In the genomic region with DNA sequence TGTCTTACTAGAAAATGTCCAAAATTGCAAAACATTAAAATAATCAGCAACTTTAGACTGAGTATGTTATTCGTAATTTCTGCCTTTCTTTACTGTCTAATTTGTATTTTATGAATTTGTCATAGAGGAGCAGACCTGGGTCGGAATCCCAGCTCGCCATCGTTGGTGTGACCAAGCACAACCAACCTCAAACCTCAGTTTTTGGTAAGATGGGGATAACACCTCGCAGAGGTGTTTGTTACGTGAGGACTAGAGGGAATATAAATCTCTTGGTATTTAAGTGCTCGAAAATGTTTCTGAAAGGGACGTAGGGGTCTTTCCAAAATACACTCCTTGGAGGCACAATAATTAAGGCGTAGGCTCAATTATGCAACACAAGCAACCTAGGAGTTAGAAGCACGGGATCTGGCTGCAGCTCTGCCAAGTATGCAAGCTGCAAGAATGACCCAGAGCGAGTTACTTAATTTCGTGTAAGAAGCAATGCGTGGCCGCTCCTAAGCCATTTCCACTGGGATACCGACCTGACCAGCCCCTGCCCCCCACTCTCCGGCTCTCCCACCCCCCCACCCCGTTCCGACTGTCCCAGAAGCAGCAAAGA, we compare ENCODE assay signal across 8 cellular contexts. TPM values are rescaled to one million over a fixed set of nuclear protein-coding genes. Genes with fewer than 3 reads are reported as not detected.
A peak's percentile ranks its signal among the peaks of the same experiment; 100 is the strongest.
DNase-seq lines count a peak whose midpoint lies in the region; ATAC-seq, FAIRE-seq and TF ChIP-seq lines count a peak whose summit lies in the region.

No MANE protein-coding gene starts in this region.

- POLR2A ChIA-PET in CD4-positive, alpha-beta memory T cell (lab: Charles Lee; ENCODE audit: partially characterized antibody) = interaction anchor here (0.7 to 3.7 kb wide), 19 partner anchors 9 to 945 kb away, joined by 3 to 80 read pairs (median 9); a partner anchor contains a TSS
- POLR2A ChIA-PET in GM12878 (lab: Charles Lee) = interaction anchor here (0.5 to 2.2 kb wide), 6 partner anchors 13 to 827 kb away, joined by 3 to 11 read pairs (median 3); a partner anchor contains a TSS

- peak overlapping the region; percentile 25 to 73 for H3K4me3 ChIP-seq in CD4-positive, alpha-beta memory T cell (ENCODE audit: low read length in 2 of 2)
- H3K4me3 ChIP-seq in GM12878 (peak overlapping the region; percentile 90), hepatocyte (peak overlapping the region; percentile 44), prostate gland (peak overlapping the region; percentile 66 to 79)

- no peaks in the 10 kb centered on the region for H3K9me2 ChIP-seq in hepatocyte (replicated peaks; ENCODE audit: insufficient read depth)

- peaks cover 23% of the 10 kb centered on the region for H3K36me3 ChIP-seq in CD4-positive, alpha-beta memory T cell (ENCODE audit: insufficient read depth, low read length)
- H3K36me3 ChIP-seq in GM12878 (ENCODE audit: control insufficient read depth in 2 of 2, insufficient read depth in 2 of 2, low read length in 1 of 2) (peaks cover 3 to 5% of the 10 kb centered on the region in 2 experiments; a peak in 1 of 4 replicates), hepatocyte (replicated peaks; ENCODE audit: insufficient read depth, low read depth) (peaks cover 4% of the 10 kb centered on the region), prostate gland (peaks cover 0 to 6% of the 10 kb centered on the region in 2 donors)

- peaks cover 23% of the 10 kb centered on the region for H3K79me2 ChIP-seq in GM12878 (ENCODE audit: control insufficient read depth, insufficient read depth, low read length)
- peaks cover 67% of the 10 kb centered on the region for H3K79me2 ChIP-seq in hepatocyte

- TF ChIP-seq CTCF in GM12878 (IDR thresholded peaks at IDR 0.05 in 2 of 3, conservative IDR thresholded peaks at IDR 0.05 in 1 of 3; ENCODE audit: control insufficient read depth in 2 of 3, extremely low read depth in 1 of 3, insufficient read depth in 1 of 3, low read depth in 3 of 3, low read length in 3 of 3) (no peak), hepatocyte (IDR thresholded peaks at IDR 0.05; ENCODE audit: poor library complexity) (no peak), prostate gland (IDR thresholded peaks at IDR 0.05) (no peak)

- ATAC-seq in GM18873 (IDR thresholded peaks at IDR 0.05; ENCODE audit: low FRiP score, unreplicated experiment) = peak; percentile 24
- ATAC-seq in HG03097 (IDR thresholded peaks at IDR 0.05; ENCODE audit: low FRiP score, unreplicated experiment) = peak; percentile 13
- peak; percentile 41 for ATAC-seq in GM12878

- no peaks in the 10 kb centered on the region for H3K27me3 ChIP-seq in CD4-positive, alpha-beta memory T cell (ENCODE audit: insufficient read depth, low read length)
- H3K27me3 ChIP-seq in GM12878 (replicated peaks in 1 of 2; ENCODE audit: control insufficient read depth in 2 of 2, insufficient read depth in 2 of 2, low read length in 1 of 2) (no peaks in the 10 kb centered on the region), hepatocyte (no peaks in the 10 kb centered on the region), prostate gland (replicated peaks; ENCODE audit: insufficient read depth) (no peaks in the 10 kb centered on the region)

- TSS peak; percentile 80 for BruUV-seq in GM12878 (replicated peaks; lab: Mats Ljungman, UMichigan)

- H3K4me1 ChIP-seq in CD4-positive, alpha-beta memory T cell (ENCODE audit: insufficient read depth, low read length) = peaks cover 39% of the 10 kb centered on the region
- H3K4me1 ChIP-seq in GM12878 (ENCODE audit: control insufficient read depth, insufficient read depth, low read length) (no peaks in the 10 kb centered on the region), hepatocyte (ENCODE audit: insufficient read depth) (peaks cover 18% of the 10 kb centered on the region), prostate gland (replicated peaks) (no peaks in the 10 kb centered on the region)

- in situ Hi-C loops in GM12878 (cut with MboI) = loop anchor here (25.0 kb wide), 1 partner anchor 849 kb away; a partner anchor contains a TSS

- H2AFZ ChIP-seq in GM12878 (ENCODE audit: control insufficient read depth, low read depth, low read length) (peak overlapping the region; percentile 87), hepatocyte (peak overlapping the region; percentile 50)

- H3K9me3 Mint-ChIP-seq in CD4-positive, alpha-beta memory T cell = no peaks in the 10 kb centered on the region

- H3K27me3 Mint-ChIP-seq in CD4-positive, alpha-beta memory T cell = no peaks in the 10 kb centered on the region

- SMC1A ChIA-PET in GM12878 (lab: Charles Lee; ENCODE audit: uncharacterized antibody, unreplicated experiment) = interaction anchor here (1.0 to 2.0 kb wide), 5 partner anchors 15 to 316 kb away, joined by 3 to 10 read pairs (median 5); no protein-coding TSS in a partner anchor

- no peak for TF ChIP-seq EP300 in GM12878 (IDR thresholded peaks at IDR 0.05; ENCODE audit: borderline replicate concordance in 1 of 2, control insufficient read depth in 1 of 2, low read depth in 2 of 2, low read length in 2 of 2)

- no peaks in the 10 kb centered on the region for H3K9me3 ChIP-seq in CD4-positive, alpha-beta memory T cell (ENCODE audit: control insufficient read depth in 1 of 2, low read length in 2 of 2)
- H3K9me3 ChIP-seq in GM12878 (replicated peaks; ENCODE audit: control insufficient read depth, insufficient read depth, low read length) (no peaks in the 10 kb centered on the region; the same call in 2 of the 3 replicates), hepatocyte (ENCODE audit: low read depth) (no peaks in the 10 kb centered on the region), prostate gland (no peaks in the 10 kb centered on the region)

- FAIRE-seq in GM12878 (lab: Jason Lieb, UNC) = no peak

- DNase-seq in CD4-positive, alpha-beta memory T cell = peak in 4 of 5 donors; percentile 7 to 52 (median 10)
- DNase-seq in NOMO-1 treated with DMSO at 0.1 percent for 48 hours (lab: John Stamatoyannopoulos, UW; ENCODE audit: unreplicated experiment) = peak; percentile 50
- no peak for DNase-seq in GM12878 (ENCODE audit: low read depth, low spot score)
- peak; percentile 81 for DNase-seq in hepatocyte (ENCODE audit: low spot score)
- DNase-seq in prostate gland (ENCODE audit: low spot score) = peak; percentile 79
- DNase-seq in NCI-H2107 (lab: John Stamatoyannopoulos, UW) = no peak

- H3K4me2 ChIP-seq in GM12878 (ENCODE audit: control insufficient read depth, insufficient read depth) (peak overlapping the region; percentile 78), hepatocyte (peak overlapping the region; percentile 83)

- no peak for TF ChIP-seq POLR2A in GM12878 (IDR thresholded peaks at IDR 0.05; ENCODE audit: low read depth, low read length)
- TF ChIP-seq POLR2A in prostate gland (IDR thresholded peaks at IDR 0.05) = no peak

- CTCF ChIA-PET in CD4-positive, alpha-beta memory T cell (lab: Charles Lee; ENCODE audit: partially characterized antibody) = interaction anchor here (0.8 to 5.5 kb wide), 3 partner anchors 32 to 159 kb away, joined by 5 to 40 read pairs (median 10); a partner anchor contains a TSS
- CTCF ChIA-PET in GM12878 (lab: Yijun Ruan, JAX) = interaction anchor here (0.6 to 4.5 kb wide), 6 partner anchors 30 to 317 kb away, joined by 3 to 36 read pairs (median 4); a partner anchor contains a TSS

- peak overlapping the region; percentile 77 for H3K27ac ChIP-seq in CD4-positive, alpha-beta memory T cell (ENCODE audit: low read depth, low read length)
- H3K27ac ChIP-seq in GM12878 (ENCODE audit: control insufficient read depth, insufficient read depth) (peak overlapping the region; percentile 76), hepatocyte (peak overlapping the region; percentile 94), prostate gland (peak overlapping the region; percentile 96)

- H4K20me1 ChIP-seq in GM12878 (ENCODE audit: control insufficient read depth, insufficient read depth) (no peaks in the 10 kb centered on the region), hepatocyte (ENCODE audit: insufficient read depth, poor library complexity, severe bottlenecking) (peaks cover 9% of the 10 kb centered on the region)

- intact Hi-C loops in CD4-positive, alpha-beta memory T cell (cut with micrococcal nuclease) = loop anchor here (1.0 kb wide), 7 partner anchors 32 to 945 kb away; a partner anchor contains a TSS
- intact Hi-C loops in GM12878 (cut with micrococcal nuclease; ENCODE audit: unreplicated experiment) (loop anchor here (1.0 kb wide), 1 partner anchor 316 kb away; no protein-coding TSS in a partner anchor), prostate gland (cut with DNase I) (loop anchor here (10.0 kb wide), 1 partner anchor 237 kb away; a partner anchor contains a TSS)

- TF ChIP-seq RAD21 in GM12878 (IDR thresholded peaks at IDR 0.05; ENCODE audit: insufficient read depth, low read depth, low read length) = no peak

- peaks cover 16 to 39% of the 10 kb centered on the region in 2 donors for H3K36me3 Mint-ChIP-seq in CD4-positive, alpha-beta memory T cell

- RAD21 ChIA-PET in GM12878 (lab: Charles Lee; ENCODE audit: unreplicated experiment) = interaction anchor here (0.6 to 2.3 kb wide), 7 partner anchors 12 to 827 kb away, joined by 3 to 22 read pairs (median 5); a partner anchor contains a TSS

- under 1% methylated on average over 18 of the region's 18 CpGs for WGBS in GM12878 (ENCODE audit: insufficient coverage, insufficient replicate concordance, low lambda C conversion rate, missing lambda C conversion rate)
- 1% methylated on average over 18 of the region's 18 CpGs for WGBS in hepatocyte (ENCODE audit: low lambda C conversion rate, missing lambda C conversion rate)
- WGBS in prostate gland = 3% methylated on average over 18 of the region's 18 CpGs

- peak overlapping the region; percentile 92 to 99 (median 98) for H3K4me3 Mint-ChIP-seq in CD4-positive, alpha-beta memory T cell

- peak overlapping the region; percentile 89 to 99 (median 98) for H3K27ac Mint-ChIP-seq in CD4-positive, alpha-beta memory T cell

- H3K4me1 Mint-ChIP-seq in CD4-positive, alpha-beta memory T cell = peaks cover 36 to 71% (median 55%) of the 10 kb centered on the region in 4 donors

- peak overlapping the region; percentile 86 for H3K9ac ChIP-seq in GM12878 (ENCODE audit: control insufficient read depth, insufficient read depth, low read length)

RNA-seq across cellular contexts. Expression of a gene that starts 0.6 kb away (rescaled TPM):
- total RNA-seq in CD4-positive, alpha-beta memory T cell = 10 to 100 TPM; 75.6 to 80.5 TPM
- 100 to 1,000 TPM; 142 to 171 TPM for polyA plus RNA-seq in CD4-positive, alpha-beta memory T cell
- 54.5 and 66.5 TPM in 2 replicates for total RNA-seq in GM12878 (2013; cell fraction: nucleolus; rRNA removed)
- total RNA-seq in GM12878 (2014; rRNA removed) (48.5 and 68.2 TPM in 2 replicates), GM12878 (2014; rRNA removed; fragmentation: Illumina TruSeq; extraction: Trizol) (75.7 and 77.5 TPM in 2 replicates), GM12878 (2021) (94.4 and 101 TPM in 2 replicates), hepatocyte (169 and 200 TPM in 2 replicates), prostate gland (100 to 1,000 TPM; 127 to 149 TPM)
- polyA plus RNA-seq in GM12878 (2011; ENCODE audit: low read depth) = 61.6 TPM
- polyA plus RNA-seq in GM12878 (2011; rRNA removed) (159 and 222 TPM in 2 replicates), GM12878 (2014; fragmentation: Illumina TruSeq; extraction: Trizol) (80.6 and 100 TPM in 2 replicates), GM12878 (2014; fragmentation: Nextera tagmentation; extraction: Ambion mirVana) (100 to 1,000 TPM in 1 of 2 experiments, 10 to 100 TPM in 1; 96.3 to 134 TPM), GM12878 (2014; rRNA removed) (75.7 and 78.1 TPM in 2 replicates), GM12878 (2016; fragmentation: Nextera tagmentation; extraction: Ambion mirVana) (100 to 1,000 TPM; 136 to 138 TPM), hepatocyte (128 and 149 TPM in 2 replicates)
- 66.4 and 79.4 TPM in 2 replicates for polyA plus RNA-seq in GM12878 (2011; cell fraction: cytosol; rRNA removed)
- polyA plus RNA-seq in GM12878 (2011; cell fraction: nucleus; rRNA removed) = 57.6 and 76.8 TPM in 2 replicates
- 70.7 and 71.6 TPM in 2 replicates for polyA plus RNA-seq in GM12878 (2012)
- polyA minus RNA-seq in GM12878 (2011; rRNA and poly(A)+ RNA removed) = 81.9 and 87.8 TPM in 2 replicates
- polyA minus RNA-seq in GM12878 (2011; cell fraction: cytosol; rRNA and poly(A)+ RNA removed) = 16.4 and 31.2 TPM in 2 replicates
- 26.2 and 37.0 TPM in 2 replicates for polyA minus RNA-seq in GM12878 (2011; cell fraction: nucleus; rRNA and poly(A)+ RNA removed)

RNA-seq across cellular contexts. Expression of a gene that starts 56.1 kb away (rescaled TPM):
- total RNA-seq in CD4-positive, alpha-beta memory T cell = not detected
- polyA plus RNA-seq in CD4-positive, alpha-beta memory T cell = not detected
- not detected in 2 replicates for total RNA-seq in GM12878 (2013; cell fraction: nucleolus; rRNA removed)
- total RNA-seq in GM12878 (2014; rRNA removed) = not detected in 2 replicates
- not detected in 2 replicates for total RNA-seq in GM12878 (2014; rRNA removed; fragmentation: Illumina TruSeq; extraction: Trizol)
- 0.40 TPM in 1 of 2 replicates, not detected in the other for total RNA-seq in GM12878 (2021)
- not detected for polyA plus RNA-seq in GM12878 (2011; ENCODE audit: low read depth)
- polyA plus RNA-seq in GM12878 (2011; rRNA removed) = not detected in 2 replicates
- not detected in 2 replicates for polyA plus RNA-seq in GM12878 (2011; cell fraction: cytosol; rRNA removed)
- not detected in 2 replicates for polyA plus RNA-seq in GM12878 (2011; cell fraction: nucleus; rRNA removed)
- polyA plus RNA-seq in GM12878 (2012) = not detected in 2 replicates
- not detected in 2 replicates for polyA plus RNA-seq in GM12878 (2014; fragmentation: Illumina TruSeq; extraction: Trizol)
- polyA plus RNA-seq in GM12878 (2014; fragmentation: Nextera tagmentation; extraction: Ambion mirVana) = not detected
- polyA plus RNA-seq in GM12878 (2014; rRNA removed) = not detected in 2 replicates
- not detected for polyA plus RNA-seq in GM12878 (2016; fragmentation: Nextera tagmentation; extraction: Ambion mirVana)
- polyA minus RNA-seq in GM12878 (2011; rRNA and poly(A)+ RNA removed) = not detected in 2 replicates
- polyA minus RNA-seq in GM12878 (2011; cell fraction: cytosol; rRNA and poly(A)+ RNA removed) = not detected in 2 replicates
- not detected in 2 replicates for polyA minus RNA-seq in GM12878 (2011; cell fraction: nucleus; rRNA and poly(A)+ RNA removed)
- total RNA-seq in hepatocyte = 23.5 and 24.0 TPM in 2 replicates
- polyA plus RNA-seq in hepatocyte = 9.2 and 11.0 TPM in 2 replicates
- not detected for total RNA-seq in prostate gland

Comparison
In these comparisons a context has a peak if more than half of its experiments do, and no peak if none do; other contexts are left out.
1. DNase-seq: peak in CD4-positive, alpha-beta memory T cell (4 of 5), NOMO-1 treated with DMSO at 0.1 percent for 48 hours (single experiment), hepatocyte (single experiment) and prostate gland (single experiment); none in GM12878 (single experiment) and NCI-H2107 (single experiment).
2. RNA of a gene that starts 56.1 kb away (total RNA-seq): 23.5 to 24.0 TPM in hepatocyte; not detected in prostate gland, not detected in CD4-positive, alpha-beta memory T cell and 0.40 TPM in GM12878; every median in the first group is over 10 times any median in the second.
3. Peak in every context shown above with its lines, with median percentiles within 50 percentile points of each other: H3K27ac ChIP-seq, H3K4me3 ChIP-seq and ATAC-seq.